Comparison of ENCODE assay signal across 36 cellular contexts in genomic region chr1:51119331-51119730, GRCh38. TPM values are rescaled to one million over a fixed set of nuclear protein-coding genes. Genes with fewer than 3 reads are reported as not detected.
"Had no signal": no experiment of that assay in that cellular context is flagged by ENCODE, and none has a peak within 500 bp of the region (broad histone marks: within the 10 kb centered on the region; RNA-seq: fewer than 3 reads in every experiment).

No MANE protein-coding gene starts in this region.

- H3K4me3 Mint-ChIP-seq: immature natural killer cell; naive thymus-derived CD8-positive, alpha-beta T cell; nephron progenitor cell; neural progenitor cell; stimulated activated naive B cell treated with anti-CD40 and anti-IgM and Interleukin-4, amounts not matched to agents 10 μg/mL and 1 μg/mL and 100 μg/mL, for 72 hours had no signal

- H3K36me3 Mint-ChIP-seq: immature natural killer cell; neural progenitor cell; stimulated activated naive B cell treated with anti-CD40 and anti-IgM and Interleukin-4, amounts not matched to agents 10 μg/mL and 1 μg/mL and 100 μg/mL, for 72 hours had no signal

- H3K9me3 ChIP-seq: mucosa of descending colon, neutrophil, right atrium auricular region, right lobe of liver, stomach, testis, thyroid gland, transverse colon, upper lobe of left lung, vagina had no signal

- H3K4me1 Mint-ChIP-seq: immature natural killer cell; nephron progenitor cell; neural progenitor cell; stimulated activated naive B cell treated with anti-CD40 and anti-IgM and Interleukin-4, amounts not matched to agents 10 μg/mL and 1 μg/mL and 100 μg/mL, for 72 hours had no signal

- H3K9me3 Mint-ChIP-seq: immature natural killer cell; naive thymus-derived CD8-positive, alpha-beta T cell; nephron progenitor cell; neural progenitor cell; stimulated activated naive B cell treated with anti-CD40 and anti-IgM and Interleukin-4, amounts not matched to agents 10 μg/mL and 1 μg/mL and 100 μg/mL, for 72 hours had no signal

- FAIRE-seq: islet of Langerhans, kidney had no signal

- H3K27me3 ChIP-seq: heart left ventricle, neural progenitor cell, right atrium auricular region, right lobe of liver, stomach, testis, thyroid gland, upper lobe of left lung, vagina had no signal

- H3K36me3 ChIP-seq: heart left ventricle, left ventricle myocardium inferior, neural progenitor cell, neutrophil, right atrium auricular region, right lobe of liver, stomach, thyroid gland, transverse colon, upper lobe of left lung, vagina had no signal

- DNase-seq: heart left ventricle; hypothalamus; immature natural killer cell; kidney; left colon; left ventricle myocardium inferior; midbrain; mucosa of descending colon; naive thymus-derived CD8-positive, alpha-beta T cell; nephron progenitor cell; occipital lobe; posterior cingulate gyrus; right lobe of liver; stimulated activated CD4-positive, alpha-beta T cell treated with anti-CD3 and anti-CD28 coated beads, Interleukin-12 subunit alpha, Interleukin-12 subunit beta, amount 100 ng/mL, for 4 hours; stimulated activated CD4-positive, alpha-beta T cell treated with anti-CD3 and anti-CD28 coated beads, Interleukin-15, amount 100 ng/mL, for 24 hours; stimulated activated CD4-positive, alpha-beta T cell treated with anti-CD3 and anti-CD28 coated beads, Interleukin-2, amount 100 ng/mL, for 24 hours; stimulated activated CD4-positive, alpha-beta T cell treated with anti-CD3 and anti-CD28 coated beads, Interleukin-4, amount 100 ng/mL, for 1 hour; stimulated activated naive B cell treated with anti-CD40 and anti-IgM and Interleukin-4, amounts not matched to agents 10 μg/mL and 1 μg/mL and 100 μg/mL, for 72 hours; stimulated activated naive CD8-positive, alpha-beta T cell treated with anti-CD3 and anti-CD28 coated beads, Interleukin-15, Interleukin-2, amounts not matched to agents 100 U/mL and 50 U/mL, for 24 hours; stomach; testis; thyroid gland; transverse colon; upper lobe of left lung had no signal

- ATAC-seq: heart left ventricle; left colon; mucosa of descending colon; naive thymus-derived CD8-positive, alpha-beta T cell; stimulated activated naive B cell treated with anti-CD40 and anti-IgM and Interleukin-4, amounts not matched to agents 10 μg/mL and 1 μg/mL and 100 μg/mL, for 72 hours; stimulated activated naive CD8-positive, alpha-beta T cell treated with anti-CD3 and anti-CD28 coated beads, Interleukin-15, Interleukin-2, amounts not matched to agents 100 U/mL and 50 U/mL, for 24 hours had no signal

- H3K27ac Mint-ChIP-seq: immature natural killer cell; naive thymus-derived CD8-positive, alpha-beta T cell; nephron progenitor cell; neural progenitor cell; stimulated activated naive B cell treated with anti-CD40 and anti-IgM and Interleukin-4, amounts not matched to agents 10 μg/mL and 1 μg/mL and 100 μg/mL, for 72 hours had no signal

- H3K4me3 ChIP-seq: heart left ventricle, left ventricle myocardium inferior, lung, mucosa of descending colon, neural progenitor cell, right atrium auricular region, right lobe of liver, stomach, testis, thyroid gland, transverse colon, upper lobe of left lung, vagina had no signal

- H3K27ac ChIP-seq: heart left ventricle, left ventricle myocardium inferior, neural progenitor cell, neutrophil, right atrium auricular region, right lobe of liver, stomach, testis, thyroid gland, transverse colon, upper lobe of left lung, vagina had no signal

- H3K4me1 ChIP-seq: heart left ventricle, left ventricle myocardium inferior, neural progenitor cell, right atrium auricular region, right lobe of liver, stomach, testis, thyroid gland, transverse colon, upper lobe of left lung, vagina had no signal

RNA-seq across cellular contexts. Expression of gene C1orf185, which starts 17.3 kb away (rescaled TPM):
- total RNA-seq: heart left ventricle; kidney; left colon; left ventricle myocardium inferior; lower leg skin; lung; mesenteric fat pad; mucosa of descending colon; naive thymus-derived CD8-positive, alpha-beta T cell; occipital lobe; osteocyte; pulmonary artery endothelial cell; right atrium auricular region; right lobe of liver; skeletal muscle tissue; stomach; thyroid gland; transverse colon; upper lobe of left lung; urinary bladder; vagina had no signal
- polyA plus RNA-seq: heart left ventricle; immature natural killer cell; lung; naive thymus-derived CD8-positive, alpha-beta T cell; stomach; urinary bladder had no signal
